Comparison of ENCODE assay signal across 15 cellular contexts in genomic region chr2:7043689-7044088, GRCh38.
DNase-seq lines count a peak whose midpoint lies in the region; ATAC-seq, FAIRE-seq and TF ChIP-seq lines count a peak whose summit lies in the region.
"Had no signal": no experiment of that assay in that cellular context is flagged by ENCODE, and none has a peak within 500 bp of the region (broad histone marks: within the 10 kb centered on the region; RNA-seq: fewer than 3 reads in every experiment).

No MANE protein-coding gene starts in this region.

- peaks cover 37% of the 10 kb centered on the region for H3K4me1 Mint-ChIP-seq in CD4-positive, alpha-beta T cell (ENCODE audit: low read depth)
- H3K4me1 Mint-ChIP-seq in naive thymus-derived CD4-positive, alpha-beta T cell = peaks cover 5 to 49% (median 36%) of the 10 kb centered on the region in 7 donors
- peaks cover 12 to 45% (median 28%) of the 10 kb centered on the region in 4 donors for H3K4me1 Mint-ChIP-seq in naive thymus-derived CD8-positive, alpha-beta T cell

- no peaks in the 10 kb centered on the region for H3K9me3 Mint-ChIP-seq in CD4-positive, alpha-beta T cell
- H3K9me3 Mint-ChIP-seq in naive thymus-derived CD4-positive, alpha-beta T cell = peaks cover 0 to 4% (median 0%) of the 10 kb centered on the region in 11 donors
- no peaks in the 10 kb centered on the region for H3K9me3 Mint-ChIP-seq in naive thymus-derived CD8-positive, alpha-beta T cell

- intact Hi-C loops in CD4-positive, alpha-beta T cell (cut with DNase I, micrococcal nuclease) = loop anchor here (1.0 to 5.0 kb wide), 5 partner anchors 49 to 1644 kb away; no protein-coding TSS in a partner anchor
- intact Hi-C loops in endothelial cell of umbilical vein (cut with micrococcal nuclease) = loop anchor here (1.0 kb wide), 4 partner anchors 126 to 217 kb away; partner anchors contain the start of gene RNF144A
- intact Hi-C loops in naive thymus-derived CD4-positive, alpha-beta T cell (cut with micrococcal nuclease) = loop anchor here (1.0 to 5.0 kb wide), 5 partner anchors 12 to 217 kb away; partner anchors contain the start of gene RNF144A (in 1 of the 2)

- peaks cover 81% of the 10 kb centered on the region for H3K36me3 Mint-ChIP-seq in CD4-positive, alpha-beta T cell (ENCODE audit: low read depth)
- peaks cover 7 to 63% (median 30%) of the 10 kb centered on the region in 5 donors for H3K36me3 Mint-ChIP-seq in naive thymus-derived CD4-positive, alpha-beta T cell
- H3K36me3 Mint-ChIP-seq in naive thymus-derived CD8-positive, alpha-beta T cell = peaks cover 5 to 62% (median 27%) of the 10 kb centered on the region in 3 donors

- H3K36me3 ChIP-seq in adipocyte (ENCODE audit: control insufficient read depth, insufficient read depth, low read length, severe bottlenecking) (no peaks in the 10 kb centered on the region), endothelial cell of umbilical vein (ENCODE audit: control insufficient read depth in 2 of 2, extremely low read depth in 1 of 2, insufficient read depth in 2 of 2, low read length in 2 of 2) (peaks cover 0 to 3% of the 10 kb centered on the region in 2 experiments)
- H3K36me3 ChIP-seq in naive thymus-derived CD4-positive, alpha-beta T cell (ENCODE audit: control insufficient read depth in 2 of 3, insufficient read depth in 3 of 3, low read length in 3 of 3) = peaks cover 5 to 50% (median 10%) of the 10 kb centered on the region in 3 experiments

- no peak for TF ChIP-seq POLR2A in endothelial cell of umbilical vein (IDR thresholded peaks at IDR 0.05; ENCODE audit: low read depth, low read length)

- H3K4me2 ChIP-seq in endothelial cell of umbilical vein (ENCODE audit: insufficient read depth, low read length) = no peak overlapping the region
- H3K4me2 ChIP-seq: BLaER1 had no signal

- CTCF ChIA-PET in CD4-positive, alpha-beta T cell (lab: Charles Lee) = interaction anchor here (1.2 to 2.1 kb wide), 4 partner anchors 16 to 149 kb away, joined by 4 to 9 read pairs (median 4); no protein-coding TSS in a partner anchor
- CTCF ChIA-PET in endothelial cell of umbilical vein (lab: Charles Lee) = interaction anchor here (0.6 to 6.1 kb wide), 26 partner anchors 8 to 218 kb away, joined by 3 to 124 read pairs (median 8); partner anchors contain the start of genes CMPK2 and RNF144A
- CTCF ChIA-PET in naive thymus-derived CD4-positive, alpha-beta T cell (lab: Charles Lee) = interaction anchor here (0.6 to 3.1 kb wide), 23 partner anchors 9 to 1638 kb away, joined by 3 to 47 read pairs (median 5); partner anchors contain the start of genes CMPK2 and ID2

- no peak overlapping the region for H3K4me3 Mint-ChIP-seq in CD4-positive, alpha-beta T cell
- no peak overlapping the region for H3K4me3 Mint-ChIP-seq in naive thymus-derived CD4-positive, alpha-beta T cell
- no peak overlapping the region for H3K4me3 Mint-ChIP-seq in naive thymus-derived CD8-positive, alpha-beta T cell
- H3K4me3 Mint-ChIP-seq: HFFc6 had no signal

- POLR2A ChIA-PET in CD4-positive, alpha-beta T cell (lab: Charles Lee) = interaction anchor here (2.0 kb wide), 1 partner anchor 14 kb away, joined by 7 read pairs; no protein-coding TSS in a partner anchor
- POLR2A ChIA-PET in endothelial cell of umbilical vein (lab: Charles Lee) = no interaction called here
- POLR2A ChIA-PET in naive thymus-derived CD4-positive, alpha-beta T cell (lab: Charles Lee) = interaction anchor here (1.6 to 3.1 kb wide), 2 partner anchors 15 to 135 kb away, joined by 4 to 15 read pairs; no protein-coding TSS in a partner anchor
- POLR2A ChIA-PET in naive thymus-derived CD8-positive, alpha-beta T cell (lab: Charles Lee) = interaction anchor here (1.0 to 2.3 kb wide), 4 partner anchors 12 to 146 kb away, joined by 3 to 7 read pairs (median 5); no protein-coding TSS in a partner anchor

- no peak for TF ChIP-seq CTCF in CD4-positive, alpha-beta T cell (IDR thresholded peaks at IDR 0.05)
- TF ChIP-seq CTCF in endothelial cell of umbilical vein (IDR thresholded peaks at IDR 0.05; ENCODE audit: extremely low read depth in 1 of 2, insufficient read depth in 1 of 2, low read depth in 1 of 2, low read length in 2 of 2) = no peak

- no peak for ATAC-seq in CD4-positive, alpha-beta T cell (ENCODE audit: poor library complexity)
- ATAC-seq in naive thymus-derived CD4-positive, alpha-beta T cell = no peak
- ATAC-seq in GM18858 (IDR thresholded peaks at IDR 0.05; ENCODE audit: unreplicated experiment) = no peak
- ATAC-seq in naive thymus-derived CD8-positive, alpha-beta T cell = no peak

- H3K27ac ChIP-seq in CD4-positive, alpha-beta T cell (ENCODE audit: low read depth, low read length) = no peak overlapping the region
- no peak overlapping the region for H3K27ac ChIP-seq in endothelial cell of umbilical vein (ENCODE audit: insufficient read depth, low read depth, low read length)
- no peak overlapping the region for H3K27ac ChIP-seq in naive thymus-derived CD4-positive, alpha-beta T cell (ENCODE audit: low read depth, low read length)
- H3K27ac ChIP-seq: BLaER1 had no signal

- BruUV-seq in endothelial cell of umbilical vein (replicated peaks; lab: Mats Ljungman, UMichigan) = no TSS peak

- no peaks in the 10 kb centered on the region for H3K9me3 ChIP-seq in CD4-positive, alpha-beta T cell (ENCODE audit: control insufficient read depth, low read length)
- no peaks in the 10 kb centered on the region for H3K9me3 ChIP-seq in adipocyte (ENCODE audit: control insufficient read depth, low read length)
- H3K9me3 ChIP-seq in endothelial cell of umbilical vein (replicated peaks; ENCODE audit: control insufficient read depth, insufficient read depth, low read length) = no peaks in the 10 kb centered on the region
- H3K9me3 ChIP-seq in naive thymus-derived CD4-positive, alpha-beta T cell (ENCODE audit: control insufficient read depth in 2 of 3, low read length in 3 of 3) = no peaks in the 10 kb centered on the region

- H4K20me1 ChIP-seq in endothelial cell of umbilical vein (replicated peaks; ENCODE audit: control insufficient read depth, extremely low read depth, insufficient read depth, low read length) = no peaks in the 10 kb centered on the region
- H4K20me1 ChIP-seq: BLaER1 had no signal

- dilution Hi-C loops in endothelial cell of umbilical vein (cut with MboI; ENCODE audit: extremely low pct_ligation_motif_present, low sequenced_read_pairs) = no loop called here

- FAIRE-seq in endothelial cell of umbilical vein (lab: Jason Lieb, UNC) = no peak
- FAIRE-seq: HTR-8/SVneo had no signal

- H3K4me3 ChIP-seq in adipocyte (ENCODE audit: low read length) = no peak overlapping the region
- H3K4me3 ChIP-seq in endothelial cell of umbilical vein (replicated peaks in 1 of 3; ENCODE audit: insufficient read depth in 1 of 3, low read depth in 1 of 3, low read length in 3 of 3) = no peak overlapping the region
- H3K4me3 ChIP-seq in naive thymus-derived CD4-positive, alpha-beta T cell (ENCODE audit: low read length) = no peak overlapping the region
- H3K4me3 ChIP-seq: BLaER1, GM12878 had no signal

- no peak overlapping the region for H2AFZ ChIP-seq in endothelial cell of umbilical vein (ENCODE audit: low read depth, low read length)

- no peaks in the 10 kb centered on the region for H3K27me3 Mint-ChIP-seq in CD4-positive, alpha-beta T cell
- no peaks in the 10 kb centered on the region for H3K27me3 Mint-ChIP-seq in naive thymus-derived CD4-positive, alpha-beta T cell
- H3K27me3 Mint-ChIP-seq in naive thymus-derived CD8-positive, alpha-beta T cell = peaks cover 0 to 2% (median 0%) of the 10 kb centered on the region in 5 donors

- H3K27me3 ChIP-seq in CD4-positive, alpha-beta T cell (ENCODE audit: control insufficient read depth, insufficient read depth, low read length) = no peaks in the 10 kb centered on the region
- H3K27me3 ChIP-seq in adipocyte (replicated peaks; ENCODE audit: control insufficient read depth, insufficient read depth, low read length) = no peaks in the 10 kb centered on the region
- no peaks in the 10 kb centered on the region for H3K27me3 ChIP-seq in endothelial cell of umbilical vein (ENCODE audit: control insufficient read depth in 2 of 2, insufficient read depth in 2 of 2, low read length in 2 of 2)
- H3K27me3 ChIP-seq in naive thymus-derived CD4-positive, alpha-beta T cell (ENCODE audit: control insufficient read depth in 2 of 2, insufficient read depth in 2 of 2, low read length in 2 of 2) = no peaks in the 10 kb centered on the region
- H3K27me3 ChIP-seq: BLaER1 had no signal

- no peak for DNase-seq in CD4-positive, alpha-beta T cell
- DNase-seq in adipocyte (ENCODE audit: low read depth) (peak; percentile 34), endothelial cell of umbilical vein (ENCODE audit: low read depth, low spot score) (peak; percentile 18), NCI-H2196 (lab: John Stamatoyannopoulos, UW; ENCODE audit: unreplicated experiment) (no peak), NCI-H748 (lab: John Stamatoyannopoulos, UW; ENCODE audit: unreplicated experiment) (no peak)
- DNase-seq in naive thymus-derived CD4-positive, alpha-beta T cell = no peak
- DNase-seq in naive thymus-derived CD8-positive, alpha-beta T cell = no peak
- DNase-seq: DMS 273 treated with DMSO at 0.1 percent for 48 hours, DMS79, HCEC 1CT, HFFc6 had no signal

- H3K9ac ChIP-seq in adipocyte (ENCODE audit: low read length) (no peak overlapping the region), endothelial cell of umbilical vein (replicated peaks; ENCODE audit: extremely low read depth, insufficient read depth, low read length) (no peak overlapping the region)
- H3K9ac ChIP-seq: BLaER1 had no signal

- peak overlapping the region; percentile 38 for H3K27ac Mint-ChIP-seq in CD4-positive, alpha-beta T cell
- peak overlapping the region in 7 of 9 donors; percentile 4 to 68 (median 54) for H3K27ac Mint-ChIP-seq in naive thymus-derived CD4-positive, alpha-beta T cell
- H3K27ac Mint-ChIP-seq in naive thymus-derived CD8-positive, alpha-beta T cell = peak overlapping the region in 4 of 10 donors; percentile 43 to 57 (median 50)
- H3K27ac Mint-ChIP-seq: HFFc6 had no signal

- no peaks in the 10 kb centered on the region for H3K9me1 ChIP-seq in endothelial cell of umbilical vein (replicated peaks; ENCODE audit: control insufficient read depth, extremely low read depth, insufficient read depth, low read length)

- peaks cover 3% of the 10 kb centered on the region for H3K4me1 ChIP-seq in adipocyte (ENCODE audit: control insufficient read depth, insufficient read depth, low read length)
- H3K4me1 ChIP-seq in endothelial cell of umbilical vein (ENCODE audit: control insufficient read depth, extremely low read depth, insufficient read depth, low read length) = peaks cover 7% of the 10 kb centered on the region
- peaks cover 0 to 4% of the 10 kb centered on the region in 2 donors for H3K4me1 ChIP-seq in naive thymus-derived CD4-positive, alpha-beta T cell (ENCODE audit: control insufficient read depth in 2 of 2, insufficient read depth in 2 of 2, low read length in 2 of 2)

- H3K79me2 ChIP-seq in endothelial cell of umbilical vein (ENCODE audit: control insufficient read depth, insufficient read depth, low read length) = no peaks in the 10 kb centered on the region

TF ChIP-seq in endothelial cell of umbilical vein, 7 proteins besides CTCF, POLR2A, EP300 and RAD21:
- TF ChIP-seq JUN (IDR thresholded peaks at IDR 0.05; ENCODE audit: borderline replicate concordance, insufficient read depth, insufficient read length, low read depth) = peak; percentile 5
- TF ChIP-seq POLR2AphosphoS5 (IDR thresholded peaks at IDR 0.05; ENCODE audit: insufficient read depth, low read depth, low read length) = no peak
- TF ChIP-seq FOS (IDR thresholded peaks at IDR 0.05; ENCODE audit: borderline replicate concordance, insufficient read depth, low read length) = peak; percentile 15

Comparison
In these comparisons a context has a peak if more than half of its experiments do, and no peak if none do; other contexts are left out.
1. DNase-seq: peak in adipocyte (single experiment) and endothelial cell of umbilical vein (single experiment); none in CD4-positive, alpha-beta T cell (0 of 10), naive thymus-derived CD4-positive, alpha-beta T cell (0 of 9), NCI-H2196 (single experiment), NCI-H748 (single experiment) and naive thymus-derived CD8-positive, alpha-beta T cell (0 of 10).